In genomic region chr2:223936862-223937326, GRCh38 we compare ENCODE assay signal across 11 cellular contexts. TPM values are rescaled to one million over a fixed set of nuclear protein-coding genes. Genes with fewer than 3 reads are reported as not detected.
DNase-seq lines count a peak whose midpoint lies in the region; ATAC-seq, FAIRE-seq and TF ChIP-seq lines count a peak whose summit lies in the region.
"Had no signal": no experiment of that assay in that cellular context is flagged by ENCODE, and none has a peak within 500 bp of the region (broad histone marks: within the 10 kb centered on the region; RNA-seq: fewer than 3 reads in every experiment).

No MANE protein-coding gene starts in this region.

- H3K9ac ChIP-seq in astrocyte (ENCODE audit: low read length): no peak overlapping the region

- peak overlapping the region; percentile 46 for H3K4me2 ChIP-seq in astrocyte (ENCODE audit: low read length)
- H3K4me2 ChIP-seq: PC-9 had no signal

- H3K9me3 ChIP-seq in astrocyte (ENCODE audit: insufficient read depth, low read depth, low read length): no peaks in the 10 kb centered on the region

- DNase-seq in astrocyte (ENCODE audit: low read depth) (no peak), renal cortical epithelial cell (ENCODE audit: low read depth) (peak; percentile 31), NCI-H2171 (lab: John Stamatoyannopoulos, UW) (no peak), NCI-H1048 (lab: John Stamatoyannopoulos, UW) (no peak)
- DNase-seq: DMS 273 treated with DMSO at 0.1 percent for 48 hours, PC-9, retina had no signal

- no peaks in the 10 kb centered on the region for H3K27me3 ChIP-seq in astrocyte (ENCODE audit: insufficient read depth, low read length)

- H3K79me2 ChIP-seq in astrocyte (ENCODE audit: insufficient read depth, low read length): peaks cover 95% of the 10 kb centered on the region

- peaks cover 72% of the 10 kb centered on the region for H4K20me1 ChIP-seq in astrocyte (ENCODE audit: insufficient read depth, low read length)

- peaks cover 8% of the 10 kb centered on the region for H3K36me3 Mint-ChIP-seq in astrocyte (ENCODE audit: low read depth, unreplicated experiment)

- no peaks in the 10 kb centered on the region for H3K27me3 Mint-ChIP-seq in astrocyte (ENCODE audit: low read depth, unreplicated experiment)

- ATAC-seq in GM19043 (IDR thresholded peaks at IDR 0.05; ENCODE audit: low read depth, unreplicated experiment) (peak; percentile 26), HG03378 (IDR thresholded peaks at IDR 0.05; ENCODE audit: unreplicated experiment) (peak; percentile 35), HG03520 (IDR thresholded peaks at IDR 0.05; ENCODE audit: unreplicated experiment) (no peak)
- ATAC-seq: esophagus mucosa had no signal

- H3K4me1 Mint-ChIP-seq in astrocyte (ENCODE audit: low read depth, unreplicated experiment): peaks cover 54% of the 10 kb centered on the region

- H3K4me3 Mint-ChIP-seq in astrocyte (ENCODE audit: unreplicated experiment): no peak overlapping the region

- no peak overlapping the region for H2AFZ ChIP-seq in astrocyte (ENCODE audit: low read depth, low read length)
- H2AFZ ChIP-seq: PC-9 had no signal

- H3K4me1 ChIP-seq in astrocyte (ENCODE audit: insufficient read depth, low read length): peaks cover 33% of the 10 kb centered on the region

- no peak for TF ChIP-seq CTCF in astrocyte (IDR thresholded peaks at IDR 0.05; ENCODE audit: insufficient read depth, low read depth, low read length)

- FAIRE-seq in astrocyte (lab: Jason Lieb, UNC): no peak

- H3K4me3 ChIP-seq in astrocyte (ENCODE audit: insufficient read depth, low read depth, low read length): peak overlapping the region; percentile 18
- H3K4me3 ChIP-seq: PC-9 had no signal

- no peaks in the 10 kb centered on the region for H3K9me3 Mint-ChIP-seq in astrocyte (ENCODE audit: unreplicated experiment)

- no peak overlapping the region for H3K27ac Mint-ChIP-seq in astrocyte (ENCODE audit: unreplicated experiment)

- H3K36me3 ChIP-seq in astrocyte (ENCODE audit: insufficient read depth, low read length): no peaks in the 10 kb centered on the region

- peak overlapping the region; percentile 12 for H3K27ac ChIP-seq in astrocyte (ENCODE audit: low read depth, low read length)
- H3K27ac ChIP-seq: PC-9 had no signal

RNA-seq across cellular contexts. Expression of gene WDFY1, which starts 8.2 kb away (rescaled TPM):
- 52.5 and 52.6 TPM in 2 replicates for total RNA-seq in astrocyte
- 69.5 and 85.4 TPM in 2 replicates for total RNA-seq in renal cortical epithelial cell

RNA-seq across cellular contexts. Expression of gene MRPL44, which starts 20.4 kb away (rescaled TPM):
- total RNA-seq in astrocyte (32.6 and 33.3 TPM in 2 replicates), renal cortical epithelial cell (48.8 and 48.9 TPM in 2 replicates)
